15 cellular contexts compared by ENCODE assay signal in genomic region chr12:108837239-108837638, GRCh38. TPM values are rescaled to one million over a fixed set of nuclear protein-coding genes. Genes with fewer than 3 reads are reported as not detected.
DNase-seq lines count a peak whose midpoint lies in the region; ATAC-seq and TF ChIP-seq lines count a peak whose summit lies in the region.
"Had no signal": no experiment of that assay in that cellular context is flagged by ENCODE, and none has a peak within 500 bp of the region (broad histone marks: within the 10 kb centered on the region; RNA-seq: fewer than 3 reads in every experiment).

No MANE protein-coding gene starts in this region.

- H3K27ac Mint-ChIP-seq in H9 (peak overlapping the region in 2 of 3 experiments; percentile 44 to 51; a peak in 4 of 7 replicates), T-helper 17 cell (peak overlapping the region; percentile 95)

- H3K27me3 Mint-ChIP-seq in H9 (ENCODE audit: low read depth) (no peaks in the 10 kb centered on the region), T-helper 17 cell (no peaks in the 10 kb centered on the region)
- H3K27me3 Mint-ChIP-seq: naive thymus-derived CD8-positive, alpha-beta T cell had no signal

- H3K36me3 Mint-ChIP-seq in H9 (ENCODE audit: insufficient read depth in 1 of 3, low read depth in 3 of 3) (peaks cover 4 to 26% (median 8%) of the 10 kb centered on the region in 3 experiments; a peak in 6 of 7 replicates), T-helper 17 cell (ENCODE audit: low read depth) (peaks cover 3% of the 10 kb centered on the region)

- H3K18ac ChIP-seq in H9 (ENCODE audit: insufficient read length, low read depth, low read length): no peak overlapping the region

- no peak overlapping the region for H3K27ac ChIP-seq in H9 (ENCODE audit: insufficient read length, low read depth, low read length)
- peak overlapping the region; percentile 99 for H3K27ac ChIP-seq in epithelial cell of prostate
- H3K27ac ChIP-seq in skeletal muscle tissue (ENCODE audit: low read depth, low read length): peak overlapping the region; percentile 95

- no peaks in the 10 kb centered on the region for H4K20me1 ChIP-seq in H9 (ENCODE audit: control insufficient read depth, insufficient read depth, insufficient read length)

- H3K4me1 Mint-ChIP-seq in H9: peaks cover 25 to 46% of the 10 kb centered on the region in 2 experiments
- H3K4me1 Mint-ChIP-seq in T-helper 17 cell: peaks cover 28% of the 10 kb centered on the region

- no peak overlapping the region for H2BK15ac ChIP-seq in H9 (ENCODE audit: low read depth, low read length)

- H4K91ac ChIP-seq in H9 (ENCODE audit: insufficient read length, low read depth, low read length): no peak overlapping the region

- WGBS in H9 (ENCODE audit: extremely low coverage, insufficient read length, low lambda C conversion rate): 100% methylated on average over 2 of the region's 8 CpGs

- no peak overlapping the region for H2BK5ac ChIP-seq in H9 (ENCODE audit: insufficient read length, low read length)

- DNase-seq in H9: no peak
- DNase-seq in T-helper 17 cell: no peak
- no peak for DNase-seq in epithelial cell of prostate (ENCODE audit: low read depth, low spot score)
- DNase-seq in activated CD8-positive, alpha-beta memory T cell treated with anti-CD3 and anti-CD28 coated beads, Interleukin-2, amount 50 U/mL, for 4 hours: no peak
- DNase-seq: activated CD4-positive, alpha-beta T cell treated with anti-CD3 and anti-CD28 coated beads, Interleukin-2, amount 50 U/mL, for 1 hour; central memory CD4-positive, alpha-beta T cell; HCEC 1CT; head of caudate nucleus; naive thymus-derived CD8-positive, alpha-beta T cell; NCI-H1436 had no signal

- no peak overlapping the region for H3K14ac ChIP-seq in H9 (ENCODE audit: insufficient read depth, low read length)

- H3K4me3 Mint-ChIP-seq in H9: no peak overlapping the region
- H3K4me3 Mint-ChIP-seq in T-helper 17 cell: no peak overlapping the region

- H3K9me3 Mint-ChIP-seq in H9: no peaks in the 10 kb centered on the region
- H3K9me3 Mint-ChIP-seq: naive thymus-derived CD8-positive, alpha-beta T cell had no signal

- H3T11ph ChIP-seq in H9 (ENCODE audit: low read length): no peak overlapping the region

- H3K9ac ChIP-seq in H9 (ENCODE audit: extremely low read depth, insufficient read length, low read length) (no peak overlapping the region), skeletal muscle tissue (ENCODE audit: low read depth in 1 of 3, low read length in 3 of 3) (peak overlapping the region in 1 of 3 donors; percentile 75)

- H2AFZ ChIP-seq in H9 (ENCODE audit: low read length): no peak overlapping the region

- H3K4ac ChIP-seq in H9 (ENCODE audit: low read depth, low read length): no peak overlapping the region

- no peak overlapping the region for H3K23ac ChIP-seq in H9 (ENCODE audit: insufficient read length, low read depth, low read length)

- no peaks in the 10 kb centered on the region for H3K23me2 ChIP-seq in H9 (ENCODE audit: insufficient read length, low read depth, low read length, poor library complexity, severe bottlenecking)

- H3K4me3 ChIP-seq in skeletal muscle tissue (ENCODE audit: low read length in 3 of 3): no peak overlapping the region

- H3K27me3 ChIP-seq in H9 (ENCODE audit: insufficient read depth, low read length) (no peaks in the 10 kb centered on the region), skeletal muscle tissue (ENCODE audit: control insufficient read depth in 3 of 3, insufficient read depth in 3 of 3, low read length in 3 of 3) (no peaks in the 10 kb centered on the region)

- H3K9me3 ChIP-seq in H9 (ENCODE audit: control insufficient read depth, low read depth, low read length) (no peaks in the 10 kb centered on the region), T-helper 17 cell (ENCODE audit: control insufficient read depth, low read length, poor library complexity, severe bottlenecking) (no peaks in the 10 kb centered on the region), skeletal muscle tissue (ENCODE audit: control insufficient read depth in 3 of 3, low read length in 3 of 3) (no peaks in the 10 kb centered on the region)

- no peak overlapping the region for H2AK5ac ChIP-seq in H9 (ENCODE audit: insufficient read length, low read length)

- no peak overlapping the region for H4K8ac ChIP-seq in H9 (replicated peaks; ENCODE audit: insufficient read length, low read depth, low read length)

- H3K36me3 ChIP-seq in skeletal muscle tissue (ENCODE audit: control insufficient read depth in 3 of 3, insufficient read depth in 3 of 3, low read length in 3 of 3): peaks cover 7 to 9% (median 7%) of the 10 kb centered on the region in 3 donors

- H3K4me1 ChIP-seq in H9 (ENCODE audit: insufficient read depth, low read length) (peaks cover 7% of the 10 kb centered on the region; the same call in 1 of the 2 replicates), skeletal muscle tissue (ENCODE audit: control insufficient read depth in 3 of 3, insufficient read depth in 3 of 3, low read length in 3 of 3) (peaks cover 65 to 89% (median 86%) of the 10 kb centered on the region in 3 donors)

- H2BK12ac ChIP-seq in H9 (ENCODE audit: insufficient read length, low read depth, low read length): no peak overlapping the region

- no peak overlapping the region for H3K4me2 ChIP-seq in H9 (ENCODE audit: insufficient read depth, insufficient read length, low read length)

- H3K79me1 ChIP-seq in H9 (ENCODE audit: insufficient read depth, low read depth, low read length, poor library complexity, severe bottlenecking): no peaks in the 10 kb centered on the region

- no peak overlapping the region for H4K5ac ChIP-seq in H9 (ENCODE audit: insufficient read length, low read depth, low read length)

- no peak overlapping the region for H2BK20ac ChIP-seq in H9 (ENCODE audit: low read depth, low read length, poor library complexity, severe bottlenecking)

- H3K79me2 ChIP-seq in H9 (ENCODE audit: insufficient read depth, low read length): no peaks in the 10 kb centered on the region

- ATAC-seq in T-helper 17 cell (no peak), GM18502 (IDR thresholded peaks at IDR 0.05; ENCODE audit: poor library complexity, unreplicated experiment) (no peak), esophagus mucosa (no peak), HG02938 (IDR thresholded peaks at IDR 0.05; ENCODE audit: unreplicated experiment) (no peak)
- ATAC-seq: naive thymus-derived CD8-positive, alpha-beta T cell had no signal

- TF ChIP-seq CTCF in H9 (conservative IDR thresholded peaks at IDR 0.05): no peak

- H3K56ac ChIP-seq in H9 (ENCODE audit: insufficient read length, low read depth, low read length): no peak overlapping the region

- H2BK120ac ChIP-seq in H9 (ENCODE audit: low read depth, low read length, poor library complexity, severe bottlenecking): no peak overlapping the region

RNA-seq across cellular contexts. Expression of gene SSH1, which starts 20.1 kb away (rescaled TPM):
- total RNA-seq in H9 (2021) (21.8 and 24.0 TPM in 2 replicates), T-helper 17 cell (10 to 100 TPM; 22.3 to 31.2 TPM), skeletal muscle tissue (11.0 TPM), esophagus mucosa (16.0 TPM)

RNA-seq across cellular contexts. Expression of gene DAO, which starts 42.7 kb away (rescaled TPM):
- total RNA-seq in H9 (2021) (not detected in 2 replicates), T-helper 17 cell (not detected), skeletal muscle tissue (not detected), esophagus mucosa (not detected)
- total RNA-seq: Daoy; naive thymus-derived CD8-positive, alpha-beta T cell had no signal
